In the genomic region with DNA sequence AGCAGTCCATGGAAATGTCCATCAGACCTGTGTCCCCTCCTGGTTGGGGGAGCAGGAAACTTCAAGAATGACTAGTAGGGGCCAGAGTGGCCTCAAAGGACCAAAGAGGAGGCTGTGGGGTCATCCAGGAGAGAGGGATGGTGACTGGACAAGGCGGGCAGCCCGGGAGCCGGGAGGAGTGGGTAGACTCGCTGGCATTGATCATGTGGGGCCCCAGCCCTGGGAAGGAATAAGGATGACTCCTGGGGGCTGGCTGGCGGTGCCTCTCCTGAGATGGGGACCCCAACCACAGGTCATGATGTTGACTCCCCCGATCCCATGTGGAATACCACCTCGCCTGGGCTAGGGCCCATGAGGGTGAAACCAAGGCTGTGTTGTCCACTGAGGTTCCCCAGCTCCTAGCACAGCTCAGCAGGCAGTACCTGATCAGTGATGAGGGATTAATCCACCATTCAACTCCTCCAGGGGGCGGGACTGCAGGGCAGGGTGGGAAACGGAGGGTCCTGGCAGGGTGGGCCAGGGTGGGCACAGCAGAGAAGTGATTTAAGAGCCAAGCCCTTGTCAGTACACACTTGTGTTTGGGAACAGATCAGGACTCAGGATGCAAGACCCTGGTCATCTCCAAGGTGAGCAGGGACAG, we compare ENCODE assay signal across 4 cellular contexts. TPM values are rescaled to one million over a fixed set of nuclear protein-coding genes. Genes with fewer than 3 reads are reported as not detected.
"Had no signal": no experiment of that assay in that cellular context is flagged by ENCODE, and none has a peak within 500 bp of the region (broad histone marks: within the 10 kb centered on the region; RNA-seq: fewer than 3 reads in every experiment).

A gene with protein sequence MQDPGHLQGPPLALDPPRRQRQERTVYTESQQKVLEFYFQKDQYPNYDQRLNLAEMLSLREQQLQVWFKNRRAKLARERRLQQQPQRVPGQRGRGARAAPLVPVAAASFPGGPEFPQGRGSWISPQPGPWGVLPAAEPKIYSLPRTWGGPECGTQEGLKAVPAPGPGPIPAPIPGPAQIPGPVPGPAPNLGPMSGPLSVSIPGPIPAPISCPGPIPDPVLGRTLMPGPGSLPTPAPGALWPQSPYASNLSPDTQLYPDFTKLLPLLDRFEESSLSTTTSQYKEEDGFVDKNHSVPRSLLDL (plus strand): TSS at position 590 of the 640 bp plus-strand sequence. CDS start 12 bp downstream, at position 602.

RNA-seq across cellular contexts. Expression of the gene that starts here (rescaled TPM):
- total RNA-seq: HT1080, NCI-H460, Right ventricle myocardium superior, SJSA1 had no signal
